In the genomic region with DNA sequence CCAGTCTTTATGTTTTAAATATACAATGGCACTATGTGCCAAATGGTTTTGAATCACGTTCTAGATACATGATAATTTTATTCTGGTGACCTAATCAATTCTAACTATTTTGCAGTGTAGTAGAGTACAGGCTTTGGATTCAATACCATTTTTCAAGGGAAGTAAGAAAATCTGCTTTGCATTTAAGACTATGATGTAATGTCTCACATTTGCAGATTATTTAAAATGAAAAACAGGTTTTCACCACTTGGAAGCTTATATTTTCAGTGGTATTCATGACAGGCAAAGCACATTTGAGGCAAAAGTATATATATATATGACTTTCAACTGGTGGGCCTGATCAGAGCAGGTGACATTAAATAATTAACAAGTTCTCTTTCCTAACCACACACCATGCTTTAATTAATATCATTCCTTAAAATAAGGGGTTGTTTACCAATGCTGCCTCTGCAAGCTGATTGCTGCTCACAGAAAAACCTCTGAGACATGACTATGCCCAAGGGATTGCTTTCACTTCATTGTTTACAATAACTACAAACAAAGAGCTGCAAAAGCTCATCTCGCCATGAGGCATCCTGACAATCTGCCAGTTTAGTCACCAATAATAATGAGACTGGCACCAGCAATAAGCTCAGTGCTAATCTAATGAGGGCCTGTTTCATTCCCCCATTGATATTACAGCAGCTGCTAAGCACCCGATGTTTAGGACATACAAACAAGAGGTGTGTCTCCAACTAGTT, we compare ENCODE assay signal across 10 cellular contexts.
DNase-seq lines count a peak whose midpoint lies in the region; TF ChIP-seq lines count a peak whose summit lies in the region.
"Had no signal": no experiment of that assay in that cellular context is flagged by ENCODE, and none has a peak within 500 bp of the region (broad histone marks: within the 10 kb centered on the region; RNA-seq: fewer than 3 reads in every experiment).

No MANE protein-coding gene starts in this region.

- H3K4me1 Mint-ChIP-seq in HFFc6 (ENCODE audit: low read depth), result peaks cover 24% of the 10 kb centered on the region
- H3K4me1 Mint-ChIP-seq: H9 had no signal

- H3K4me1 ChIP-seq in prostate gland (replicated peaks) (no peaks in the 10 kb centered on the region), testis (no peaks in the 10 kb centered on the region)
- H3K4me1 ChIP-seq: thyroid gland had no signal

- no peaks in the 10 kb centered on the region for H3K9me3 Mint-ChIP-seq in HFFc6

- H3K27ac ChIP-seq in substantia nigra (ENCODE audit: low read depth, low read length, poor library complexity, severe bottlenecking) (peak overlapping the region; percentile 39), prostate gland (no peak overlapping the region), testis (no peak overlapping the region)
- H3K27ac ChIP-seq: thyroid gland had no signal

- H3K27ac Mint-ChIP-seq in HFFc6, result no peak overlapping the region; the same call in 1 of the 2 replicates
- H3K27ac Mint-ChIP-seq: H9 had no signal

- no peaks in the 10 kb centered on the region for H3K27me3 Mint-ChIP-seq in HFFc6 (ENCODE audit: insufficient read depth)

- H3K4me3 ChIP-seq in prostate gland, result no peak overlapping the region
- H3K4me3 ChIP-seq in testis, result no peak overlapping the region
- H3K4me3 ChIP-seq: thyroid gland had no signal

- WGBS in prostate gland, result 69% methylated on average over 3 of the region's 3 CpGs
- WGBS in testis, 2 donors, result 53 to 70% methylated on average over 3 of the region's 3 CpGs

- intact Hi-C loops in prostate gland (cut with DNase I), result no loop called here
- intact Hi-C loops in testis (cut with DNase I; ENCODE audit: low total_unique reads), result no loop called here

- TF ChIP-seq POLR2A in prostate gland (IDR thresholded peaks at IDR 0.05), result no peak
- TF ChIP-seq POLR2A in testis (IDR thresholded peaks at IDR 0.05), result no peak

- no peaks in the 10 kb centered on the region for H3K9me3 ChIP-seq in prostate gland
- H3K9me3 ChIP-seq in testis, result no peaks in the 10 kb centered on the region
- H3K9me3 ChIP-seq: thyroid gland had no signal

- H3K36me3 ChIP-seq in prostate gland (no peaks in the 10 kb centered on the region), testis (ENCODE audit: low read depth, missing control alignments) (no peaks in the 10 kb centered on the region)
- H3K36me3 ChIP-seq: thyroid gland had no signal

- H3K36me3 Mint-ChIP-seq in HFFc6 (ENCODE audit: low read depth), result 0 out of 2 replicates have a peak, but pooled peaks cover 5% of the 10 kb centered on the region

- peak; percentile 52 for DNase-seq in HFFc6
- DNase-seq in NCI-H2171 treated with DMSO at 0.1 percent for 48 hours (lab: John Stamatoyannopoulos, UW), result peak; percentile 98
- peak; percentile 0 for DNase-seq in cerebellum (ENCODE audit: low spot score)
- peak in 1 of 49 donors; percentile 8 for DNase-seq in substantia nigra (lab: John Stamatoyannopoulos, UW)
- DNase-seq in stimulated activated CD4-positive, alpha-beta T cell treated with anti-CD3 and anti-CD28 coated beads, Interleukin-2, amount 100 ng/mL, for 24 hours, result no peak
- DNase-seq in prostate gland (ENCODE audit: low spot score), result no peak
- DNase-seq in testis, result no peak
- DNase-seq: activated CD4-positive, alpha-beta T cell treated with anti-CD3 and anti-CD28 coated beads for 1 hour; H9; thyroid gland had no signal

- H3K27me3 ChIP-seq in prostate gland (replicated peaks; ENCODE audit: insufficient read depth), result no peaks in the 10 kb centered on the region
- H3K27me3 ChIP-seq in testis, result no peaks in the 10 kb centered on the region
- H3K27me3 ChIP-seq: thyroid gland had no signal

- no peak for TF ChIP-seq CTCF in HFFc6 (IDR thresholded peaks at IDR 0.05)
- no peak for TF ChIP-seq CTCF in prostate gland (IDR thresholded peaks at IDR 0.05)
- TF ChIP-seq CTCF in testis (IDR thresholded peaks at IDR 0.05), result no peak

- peak overlapping the region; percentile 52; the same call in 1 of the 2 replicates for H3K4me3 Mint-ChIP-seq in HFFc6
- H3K4me3 Mint-ChIP-seq: H9 had no signal

Comparison
In these comparisons a context has a peak if more than half of its experiments do, and no peak if none do; other contexts are left out.
1. DNase-seq: peak in HFFc6 (single experiment), NCI-H2171 treated with DMSO at 0.1 percent for 48 hours (single experiment) and cerebellum (single experiment); none in stimulated activated CD4-positive, alpha-beta T cell treated with anti-CD3 and anti-CD28 coated beads, Interleukin-2, amount 100 ng/mL, for 24 hours (0 of 2), prostate gland (single experiment) and testis (single experiment).